ENCODE assay signal across 8 cellular contexts in genomic region chr13:77330009-77330471, GRCh38. TPM values are rescaled to one million over a fixed set of nuclear protein-coding genes. Genes with fewer than 3 reads are reported as not detected.
DNase-seq lines count a peak whose midpoint lies in the region; ATAC-seq and TF ChIP-seq lines count a peak whose summit lies in the region.

No MANE protein-coding gene starts in this region.

- H3K27me3 Mint-ChIP-seq in activated CD4-positive, alpha-beta memory T cell treated with anti-CD3 and anti-CD28 coated beads for 36 hours = no peaks in the 10 kb centered on the region

- in situ Hi-C loops in ACHN (cut with HindIII; ENCODE audit: low pct_ligation_motif_present, low pct_unique_long_range_greater_than_20kb, low sequenced_read_pairs) = no loop called here

- TF ChIP-seq CTCF in right atrium auricular region (IDR thresholded peaks at IDR 0.05) (no peak), spleen (IDR thresholded peaks at IDR 0.05 in 8 of 11, conservative IDR thresholded peaks at IDR 0.05 in 3 of 11) (no peak)

- CTCF ChIA-PET in activated CD4-positive, alpha-beta memory T cell treated with anti-CD3 and anti-CD28 coated beads for 36 hours (lab: Charles Lee) = interaction anchor here (0.9 to 4.5 kb wide), 3 partner anchors 143 to 216 kb away, joined by 3 to 65 read pairs (median 3); no protein-coding TSS in a partner anchor

- no peaks in the 10 kb centered on the region for H3K9me3 ChIP-seq in right atrium auricular region
- no peaks in the 10 kb centered on the region for H3K9me3 ChIP-seq in spleen

- H3K36me3 ChIP-seq in right atrium auricular region = no peaks in the 10 kb centered on the region
- H3K36me3 ChIP-seq in spleen = no peaks in the 10 kb centered on the region

- peak; percentile 4 for DNase-seq in ACHN
- peak; percentile 9 for DNase-seq in HCEC 1CT
- no peak for DNase-seq in activated CD4-positive, alpha-beta memory T cell treated with anti-CD3 and anti-CD28 coated beads for 36 hours
- DNase-seq in right atrium auricular region (ENCODE audit: low spot score) = no peak
- DNase-seq in spleen = no peak
- DNase-seq in COLO829 (ENCODE audit: low spot score) = no peak

- H3K27me3 ChIP-seq in right atrium auricular region (no peaks in the 10 kb centered on the region), spleen (replicated peaks in 1 of 7) (no peaks in the 10 kb centered on the region)

- POLR2A ChIA-PET in activated CD4-positive, alpha-beta memory T cell treated with anti-CD3 and anti-CD28 coated beads for 36 hours (lab: Charles Lee) = interaction anchor here (0.8 to 2.1 kb wide), 5 partner anchors 11 to 149 kb away, joined by 3 to 12 read pairs (median 6); no protein-coding TSS in a partner anchor

- H3K4me1 Mint-ChIP-seq in activated CD4-positive, alpha-beta memory T cell treated with anti-CD3 and anti-CD28 coated beads for 36 hours (ENCODE audit: low read depth) = peaks cover 28% of the 10 kb centered on the region

- TF ChIP-seq POLR2A in spleen (IDR thresholded peaks at IDR 0.05) = no peak

- peaks cover 0 to 20% of the 10 kb centered on the region in 2 donors for H3K4me1 ChIP-seq in right atrium auricular region
- peaks cover 23 to 51% (median 31%) of the 10 kb centered on the region in 6 donors for H3K4me1 ChIP-seq in spleen

- intact Hi-C loops in activated CD4-positive, alpha-beta memory T cell treated with anti-CD3 and anti-CD28 coated beads for 36 hours (cut with micrococcal nuclease) = loop anchor here (1.0 kb wide), 1 partner anchor 59 kb away; no protein-coding TSS in a partner anchor
- intact Hi-C loops in spleen (cut with DNase I; ENCODE audit: low total_unique reads) = no loop called here

- peak overlapping the region; percentile 73 to 89 for H3K4me3 ChIP-seq in right atrium auricular region
- H3K4me3 ChIP-seq in spleen = peak overlapping the region; percentile 40 to 93 (median 78)

- WGBS in spleen, 5 donors = 0 to 1% (median 0%) methylated on average over 10 of the region's 10 CpGs

- peak overlapping the region; percentile 81 to 94 for H3K27ac ChIP-seq in right atrium auricular region
- peak overlapping the region; percentile 76 to 98 (median 94) for H3K27ac ChIP-seq in spleen

- no peaks in the 10 kb centered on the region for H3K9me3 Mint-ChIP-seq in activated CD4-positive, alpha-beta memory T cell treated with anti-CD3 and anti-CD28 coated beads for 36 hours

- ATAC-seq in GM19324 (IDR thresholded peaks at IDR 0.05; ENCODE audit: low FRiP score, unreplicated experiment) (no peak), HG02870 (IDR thresholded peaks at IDR 0.05; ENCODE audit: unreplicated experiment) (no peak)

- H3K4me3 Mint-ChIP-seq in activated CD4-positive, alpha-beta memory T cell treated with anti-CD3 and anti-CD28 coated beads for 36 hours = peak overlapping the region; percentile 98

- H3K27ac Mint-ChIP-seq in activated CD4-positive, alpha-beta memory T cell treated with anti-CD3 and anti-CD28 coated beads for 36 hours = peak overlapping the region; percentile 96

- H3K36me3 Mint-ChIP-seq in activated CD4-positive, alpha-beta memory T cell treated with anti-CD3 and anti-CD28 coated beads for 36 hours = peaks cover 8% of the 10 kb centered on the region

RNA-seq across cellular contexts. Expression of gene MYCBP2, which starts 3.1 kb away (rescaled TPM):
- total RNA-seq in activated CD4-positive, alpha-beta memory T cell treated with anti-CD3 and anti-CD28 coated beads for 36 hours = 10 to 100 TPM; 67.3 to 79.4 TPM
- total RNA-seq in right atrium auricular region = 10 to 100 TPM; 78.6 to 91.2 TPM
- 100 to 1,000 TPM; 169 to 251 (median 217) TPM for total RNA-seq in spleen
- polyA plus RNA-seq in spleen = 10 to 100 TPM; 55.2 to 66.4 (median 61.3) TPM

Comparison
In these comparisons a context has a peak if more than half of its experiments do, and no peak if none do; other contexts are left out.
1. DNase-seq: peak in ACHN (single experiment) and HCEC 1CT (single experiment); none in activated CD4-positive, alpha-beta memory T cell treated with anti-CD3 and anti-CD28 coated beads for 36 hours (single experiment), right atrium auricular region (single experiment), spleen (single experiment) and COLO829 (single experiment).